ENCODE assay signal across 29 cellular contexts in genomic region chr1:220889848-220890287, GRCh38. TPM values are rescaled to one million over a fixed set of nuclear protein-coding genes. Genes with fewer than 3 reads are reported as not detected.
"Had no signal": no experiment of that assay in that cellular context is flagged by ENCODE, and none has a peak within 500 bp of the region (broad histone marks: within the 10 kb centered on the region; RNA-seq: fewer than 3 reads in every experiment).

No MANE protein-coding gene starts in this region.

- H3K27ac Mint-ChIP-seq: dendritic cell treated with granulocyte-macrophage colony-stimulating factor and Interleukin-4, amounts not matched to agents 40 ng/mL and 50 ng/mL, for 4 days; endodermal cell; immature natural killer cell; memory B cell; naive thymus-derived CD4-positive, alpha-beta T cell; nephron; stimulated activated memory B cell treated with anti-CD40 and anti-IgM and Interleukin-4, amounts not matched to agents 10 μg/mL and 1 μg/mL and 100 μg/mL, for 72 hours; stimulated activated naive CD8-positive, alpha-beta T cell treated with anti-CD3 and anti-CD28 coated beads, Interleukin-15, Interleukin-2, amounts not matched to agents 100 ng/mL and 50 ng/mL, for 24 hours had no signal

- DNase-seq: colonic mucosa; effector CD8-positive, alpha-beta T cell; endodermal cell; foreskin keratinocyte; glutamatergic neuron; heart right ventricle; hippocampal formation; immature natural killer cell; midbrain; naive thymus-derived CD4-positive, alpha-beta T cell; nucleus accumbens; spleen; stimulated activated CD4-positive, alpha-beta T cell treated with anti-CD3 and anti-CD28 coated beads, Interleukin-4, amount 100 ng/mL, for 4 hours; upper lobe of left lung had no signal

- H3K9me3 ChIP-seq: colonic mucosa, heart right ventricle, prostate gland, thoracic aorta, tibial nerve, upper lobe of left lung had no signal

- H3K4me3 ChIP-seq: colonic mucosa, heart right ventricle, lung, prostate gland, skin epidermis, spleen, thoracic aorta, tibial nerve, upper lobe of left lung had no signal

- H3K36me3 Mint-ChIP-seq: naive thymus-derived CD4-positive, alpha-beta T cell had no signal

- H3K9me3 Mint-ChIP-seq: dendritic cell treated with granulocyte-macrophage colony-stimulating factor and Interleukin-4, amounts not matched to agents 40 ng/mL and 50 ng/mL, for 4 days; memory B cell; stimulated activated naive CD8-positive, alpha-beta T cell treated with anti-CD3 and anti-CD28 coated beads, Interleukin-15, Interleukin-2, amounts not matched to agents 100 ng/mL and 50 ng/mL, for 24 hours had no signal

- H3K4me3 Mint-ChIP-seq: dendritic cell treated with granulocyte-macrophage colony-stimulating factor and Interleukin-4, amounts not matched to agents 40 ng/mL and 50 ng/mL, for 4 days; endodermal cell; immature natural killer cell; memory B cell; naive thymus-derived CD4-positive, alpha-beta T cell; nephron; stimulated activated memory B cell treated with anti-CD40 and anti-IgM and Interleukin-4, amounts not matched to agents 10 μg/mL and 1 μg/mL and 100 μg/mL, for 72 hours; stimulated activated naive CD8-positive, alpha-beta T cell treated with anti-CD3 and anti-CD28 coated beads, Interleukin-15, Interleukin-2, amounts not matched to agents 100 ng/mL and 50 ng/mL, for 24 hours had no signal

- H3K36me3 ChIP-seq: colonic mucosa, prostate gland had no signal

- H3K27ac ChIP-seq: colonic mucosa, epithelial cell of prostate, foreskin keratinocyte, heart right ventricle, prostate gland, skin epidermis, spleen, thoracic aorta, tibial nerve, upper lobe of left lung had no signal

- ATAC-seq: esophagus mucosa; foreskin keratinocyte; heart right ventricle; left lobe of liver; naive thymus-derived CD4-positive, alpha-beta T cell; right cardiac atrium; stimulated activated memory B cell treated with anti-CD40 and anti-IgM and Interleukin-4, amounts not matched to agents 10 μg/mL and 1 μg/mL and 100 μg/mL, for 72 hours had no signal

- H3K4me1 ChIP-seq: colonic mucosa, foreskin keratinocyte, prostate gland had no signal

RNA-seq across cellular contexts. Expression of gene HLX, which starts 10.6 kb away (rescaled TPM):
- total RNA-seq: foreskin keratinocyte had no signal
- polyA plus RNA-seq: foreskin keratinocyte; keratinocyte; naive thymus-derived CD4-positive, alpha-beta T cell had no signal
